In the genomic region with DNA sequence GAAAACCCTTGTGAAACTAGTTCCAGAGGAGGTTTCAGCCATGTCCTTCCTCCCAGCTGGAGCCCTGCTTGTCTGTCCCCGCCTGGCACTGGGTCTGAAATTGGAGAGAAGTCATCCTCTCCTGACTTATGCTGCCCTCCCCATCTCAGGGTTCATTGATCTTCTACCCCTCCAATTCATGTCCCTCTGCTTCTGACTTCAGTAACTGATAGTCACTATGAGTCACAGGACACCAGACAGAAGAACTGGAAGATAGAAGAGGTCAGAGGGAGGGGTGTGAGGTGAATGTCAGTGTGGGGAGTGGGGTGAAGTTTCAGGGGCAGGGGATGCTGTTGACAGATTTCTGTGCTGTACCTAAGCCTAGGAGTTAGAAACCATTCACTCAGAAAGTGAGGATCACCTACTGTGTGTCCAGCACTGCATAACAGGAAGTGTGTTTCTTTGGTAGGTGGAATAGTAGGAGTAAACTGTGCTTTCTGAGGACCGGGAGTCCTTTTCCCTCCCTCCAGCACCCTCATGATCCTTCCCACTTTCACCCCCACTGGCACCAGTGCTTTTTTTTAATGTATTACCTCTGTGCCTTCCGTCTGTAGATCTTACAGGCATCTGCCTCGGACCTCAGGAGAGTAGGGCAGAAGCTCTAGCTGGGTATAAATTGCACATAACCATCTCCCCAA, we compare ENCODE assay signal across 8 cellular contexts. TPM values are rescaled to one million over a fixed set of nuclear protein-coding genes. Genes with fewer than 3 reads are reported as not detected.
DNase-seq lines count a peak whose midpoint lies in the region; ATAC-seq, FAIRE-seq and TF ChIP-seq lines count a peak whose summit lies in the region.

No MANE protein-coding gene starts in this region.

- no TSS peak for BruUV-seq in endothelial cell of umbilical vein (replicated peaks; lab: Mats Ljungman, UMichigan)

- no peak overlapping the region for H3K9ac ChIP-seq in endothelial cell of umbilical vein (replicated peaks; ENCODE audit: extremely low read depth, insufficient read depth, low read length)

- no peaks in the 10 kb centered on the region for H3K9me3 ChIP-seq in endothelial cell of umbilical vein (replicated peaks; ENCODE audit: control insufficient read depth, insufficient read depth, low read length)
- no peaks in the 10 kb centered on the region for H3K9me3 ChIP-seq in psoas muscle

- H3K4me1 ChIP-seq in endothelial cell of umbilical vein (ENCODE audit: control insufficient read depth, extremely low read depth, insufficient read depth, low read length) (peaks cover 7% of the 10 kb centered on the region), psoas muscle (peaks cover 6% of the 10 kb centered on the region)

- no peak for ATAC-seq in psoas muscle

- CTCF ChIA-PET in endothelial cell of umbilical vein (lab: Charles Lee), result no interaction called here

- no peak overlapping the region for H3K27ac ChIP-seq in endothelial cell of umbilical vein (ENCODE audit: insufficient read depth, low read depth, low read length)
- H3K27ac ChIP-seq in psoas muscle, result peak overlapping the region; percentile 87

- 58 to 64% (median 61%) methylated on average over 4 of the region's 4 CpGs for WGBS in psoas muscle, 3 donors

- no peaks in the 10 kb centered on the region for H3K79me2 ChIP-seq in endothelial cell of umbilical vein (ENCODE audit: control insufficient read depth, insufficient read depth, low read length)

- H4K20me1 ChIP-seq in endothelial cell of umbilical vein (replicated peaks; ENCODE audit: control insufficient read depth, extremely low read depth, insufficient read depth, low read length), result no peaks in the 10 kb centered on the region

- no peak for FAIRE-seq in endothelial cell of umbilical vein (lab: Jason Lieb, UNC)

- no peaks in the 10 kb centered on the region for H3K9me1 ChIP-seq in endothelial cell of umbilical vein (replicated peaks; ENCODE audit: control insufficient read depth, extremely low read depth, insufficient read depth, low read length)

- H3K4me2 ChIP-seq in endothelial cell of umbilical vein (ENCODE audit: insufficient read depth, low read length), result peak overlapping the region; percentile 60

- peak overlapping the region; percentile 90; the same call in 1 of the 2 replicates for H3K4me3 ChIP-seq in GM08714 (ENCODE audit: low read length)
- H3K4me3 ChIP-seq in endothelial cell of umbilical vein (replicated peaks in 1 of 3; ENCODE audit: insufficient read depth in 1 of 3, low read depth in 1 of 3, low read length in 3 of 3), result no peak overlapping the region
- peak overlapping the region; percentile 83 for H3K4me3 ChIP-seq in psoas muscle

- intact Hi-C loops in endothelial cell of umbilical vein (cut with micrococcal nuclease), result no loop called here
- intact Hi-C loops in psoas muscle (cut with DNase I), result no loop called here

- TF ChIP-seq POLR2A in endothelial cell of umbilical vein (IDR thresholded peaks at IDR 0.05; ENCODE audit: low read depth, low read length), result no peak

- DNase-seq in OCI-M1 (lab: John Stamatoyannopoulos, UW), result peak; percentile 23
- no peak for DNase-seq in endothelial cell of umbilical vein (ENCODE audit: low read depth, low spot score)
- no peak for DNase-seq in psoas muscle
- DNase-seq in NCI-H128 (lab: John Stamatoyannopoulos, UW; ENCODE audit: unreplicated experiment), result no peak
- no peak for DNase-seq in RKO (ENCODE audit: low spot score)
- no peak for DNase-seq in effector CD8-positive, alpha-beta T cell (lab: John Stamatoyannopoulos, UW)
- no peak for DNase-seq in activated CD8-positive, alpha-beta memory T cell treated with anti-CD3 and anti-CD28 coated beads for 24 hours

- POLR2A ChIA-PET in endothelial cell of umbilical vein (lab: Charles Lee), result no interaction called here

- dilution Hi-C loops in endothelial cell of umbilical vein (cut with MboI; ENCODE audit: extremely low pct_ligation_motif_present, low sequenced_read_pairs), result no loop called here

- H3K36me3 ChIP-seq in endothelial cell of umbilical vein (ENCODE audit: control insufficient read depth in 2 of 2, extremely low read depth in 1 of 2, insufficient read depth in 2 of 2, low read length in 2 of 2) (peaks cover 0 to 10% of the 10 kb centered on the region in 2 experiments), psoas muscle (ENCODE audit: insufficient read depth in 1 of 2, low read depth in 1 of 2) (peaks cover 7 to 55% of the 10 kb centered on the region in 2 donors)

- H3K27me3 ChIP-seq in endothelial cell of umbilical vein (ENCODE audit: control insufficient read depth in 2 of 2, insufficient read depth in 2 of 2, low read length in 2 of 2), result no peaks in the 10 kb centered on the region
- no peaks in the 10 kb centered on the region for H3K27me3 ChIP-seq in psoas muscle (ENCODE audit: insufficient read depth in 3 of 3, low read length in 2 of 3)

- TF ChIP-seq CTCF in endothelial cell of umbilical vein (IDR thresholded peaks at IDR 0.05; ENCODE audit: extremely low read depth in 1 of 2, insufficient read depth in 1 of 2, low read depth in 1 of 2, low read length in 2 of 2) (no peak), psoas muscle (IDR thresholded peaks at IDR 0.05) (no peak)

- peak overlapping the region; percentile 84 for H2AFZ ChIP-seq in endothelial cell of umbilical vein (ENCODE audit: low read depth, low read length)

TF ChIP-seq in endothelial cell of umbilical vein, 7 proteins besides CTCF, POLR2A, EP300 and RAD21:
- TF ChIP-seq POLR2AphosphoS5 (IDR thresholded peaks at IDR 0.05; ENCODE audit: insufficient read depth, low read depth, low read length) (no peak), EZH2 (IDR thresholded peaks at IDR 0.05; ENCODE audit: borderline replicate concordance, low read depth, low read length, severe bottlenecking) (no peak), GATA2 (IDR thresholded peaks at IDR 0.05; ENCODE audit: insufficient read depth, insufficient read length, low read depth, low read length) (no peak), JUN (IDR thresholded peaks at IDR 0.05; ENCODE audit: borderline replicate concordance, insufficient read depth, insufficient read length, low read depth) (no peak), MYC (IDR thresholded peaks at IDR 0.05; ENCODE audit: low read depth, low read length) (no peak), FOS (IDR thresholded peaks at IDR 0.05; ENCODE audit: borderline replicate concordance, insufficient read depth, low read length) (no peak)
- TF ChIP-seq, protein P1, sequence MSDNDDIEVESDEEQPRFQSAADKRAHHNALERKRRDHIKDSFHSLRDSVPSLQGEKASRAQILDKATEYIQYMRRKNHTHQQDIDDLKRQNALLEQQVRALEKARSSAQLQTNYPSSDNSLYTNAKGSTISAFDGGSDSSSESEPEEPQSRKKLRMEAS (IDR thresholded peaks at IDR 0.05; ENCODE audit: insufficient read depth, insufficient read length), result no peak
TF ChIP-seq in endothelial cell of umbilical vein: peak in this region for 0.

RNA-seq across cellular contexts. Expression of a gene that starts 0.6 kb away (rescaled TPM):
- total RNA-seq in endothelial cell of umbilical vein, result 35.0 and 35.3 TPM in 2 replicates
- 101 and 167 TPM in 2 replicates for polyA plus RNA-seq in endothelial cell of umbilical vein
- 62.5 and 73.8 TPM in 2 replicates for polyA plus RNA-seq in endothelial cell of umbilical vein (2011; cell fraction: cytosol; rRNA removed)
- polyA plus RNA-seq in endothelial cell of umbilical vein (2011; cell fraction: nucleus; rRNA removed), result 38.4 and 48.0 TPM in 2 replicates
- polyA plus RNA-seq in endothelial cell of umbilical vein (2012), result 33.0 and 45.8 TPM in 2 replicates
- polyA minus RNA-seq in endothelial cell of umbilical vein, result 8.1 and 18.2 TPM in 2 replicates
- polyA minus RNA-seq in endothelial cell of umbilical vein (2011; cell fraction: cytosol; rRNA and poly(A)+ RNA removed), result 23.9 TPM
- 6.4 and 9.2 TPM in 2 replicates for polyA minus RNA-seq in endothelial cell of umbilical vein (2011; cell fraction: nucleus; rRNA and poly(A)+ RNA removed)
- 10 to 100 TPM; 28.9 to 44.2 (median 33.7) TPM for total RNA-seq in psoas muscle
- polyA plus RNA-seq in psoas muscle, result 100 to 1,000 TPM; 104 to 120 (median 108) TPM

RNA-seq across cellular contexts. Expression of a gene that starts 17.6 kb away (rescaled TPM):
- total RNA-seq in endothelial cell of umbilical vein (13.1 and 13.5 TPM in 2 replicates), psoas muscle (10 to 100 TPM in 2 of 4 donors, 1 to 10 TPM in 2; 7.4 to 16.7 (median 10.0) TPM)
- polyA plus RNA-seq in endothelial cell of umbilical vein (5.6 TPM in 2 replicates), psoas muscle (10 to 100 TPM in 2 of 3 donors, 1 to 10 TPM in 1; 8.9 to 20.9 (median 11.4) TPM)
- 6.3 and 7.2 TPM in 2 replicates for polyA plus RNA-seq in endothelial cell of umbilical vein (2011; cell fraction: cytosol; rRNA removed)
- polyA plus RNA-seq in endothelial cell of umbilical vein (2011; cell fraction: nucleus; rRNA removed), result 23.5 and 27.6 TPM in 2 replicates
- 8.8 and 9.6 TPM in 2 replicates for polyA plus RNA-seq in endothelial cell of umbilical vein (2012)
- polyA minus RNA-seq in endothelial cell of umbilical vein, result 9.4 and 14.2 TPM in 2 replicates
- 6.3 TPM for polyA minus RNA-seq in endothelial cell of umbilical vein (2011; cell fraction: cytosol; rRNA and poly(A)+ RNA removed)
- 8.9 and 10.2 TPM in 2 replicates for polyA minus RNA-seq in endothelial cell of umbilical vein (2011; cell fraction: nucleus; rRNA and poly(A)+ RNA removed)

Comparison
In these comparisons a context has a peak if more than half of its experiments do, and no peak if none do; other contexts are left out.
1. H3K4me3 ChIP-seq: peak in GM08714 (single experiment) and psoas muscle (single experiment); none in endothelial cell of umbilical vein (0 of 3).